12 cellular contexts compared by ENCODE assay signal in the genomic region with DNA sequence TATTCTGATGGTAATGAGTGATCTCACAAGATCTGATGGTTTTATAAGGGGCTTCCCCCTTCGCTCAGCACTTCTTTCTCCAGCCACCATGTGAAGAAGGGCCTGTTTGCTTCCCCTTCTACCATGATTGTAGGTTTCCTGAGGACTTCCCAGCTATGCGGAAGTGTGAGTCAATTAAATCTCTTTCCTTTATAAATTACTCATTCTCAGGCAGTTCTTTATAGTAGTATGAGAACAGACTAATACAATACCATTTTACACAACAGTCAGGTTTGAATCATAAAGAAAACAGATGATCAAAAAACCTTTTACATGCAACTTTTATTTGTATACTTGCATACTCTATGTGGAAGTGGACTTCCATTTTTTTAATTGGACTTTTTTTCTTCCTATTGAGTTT.
"Had no signal": no experiment of that assay in that cellular context is flagged by ENCODE, and none has a peak within 500 bp of the region (broad histone marks: within the 10 kb centered on the region; RNA-seq: fewer than 3 reads in every experiment).

No MANE protein-coding gene starts in this region.

- DNase-seq: activated CD4-positive, alpha-beta T cell treated with anti-CD3 and anti-CD28 coated beads, Interleukin-2, amount 10 ng/mL, durations not matched to agents 7 days and 5 days; activated CD4-positive, CD25-positive, alpha-beta regulatory T cell; activated CD8-positive, alpha-beta memory T cell treated with anti-CD3 and anti-CD28 coated beads for 24 hours; naive thymus-derived CD4-positive, alpha-beta T cell; stimulated activated CD4-positive, alpha-beta T cell treated with anti-CD3 and anti-CD28 coated beads, Interleukin-2, amount 100 ng/mL, for 48 hours; T-helper 2 cell; thyroid gland had no signal

- ATAC-seq: left lobe of liver; naive thymus-derived CD4-positive, alpha-beta T cell; stimulated activated memory B cell treated with anti-CD40 and anti-IgM and Interleukin-4, amounts not matched to agents 10 μg/mL and 1 μg/mL and 100 μg/mL, for 72 hours had no signal

- H3K27me3 ChIP-seq: cardiac muscle cell, hepatocyte, thyroid gland had no signal

- H3K27ac ChIP-seq: cardiac muscle cell, hepatocyte, parathyroid adenoma, thyroid gland had no signal

- H3K4me3 ChIP-seq: cardiac muscle cell, hepatocyte, thyroid gland had no signal

- H3K4me1 ChIP-seq: parathyroid adenoma, thyroid gland had no signal

- H3K36me3 ChIP-seq: cardiac muscle cell, thyroid gland had no signal

- H3K9me3 ChIP-seq: thyroid gland had no signal
